ENCODE assay signal across 1 cellular context in the genomic region with DNA sequence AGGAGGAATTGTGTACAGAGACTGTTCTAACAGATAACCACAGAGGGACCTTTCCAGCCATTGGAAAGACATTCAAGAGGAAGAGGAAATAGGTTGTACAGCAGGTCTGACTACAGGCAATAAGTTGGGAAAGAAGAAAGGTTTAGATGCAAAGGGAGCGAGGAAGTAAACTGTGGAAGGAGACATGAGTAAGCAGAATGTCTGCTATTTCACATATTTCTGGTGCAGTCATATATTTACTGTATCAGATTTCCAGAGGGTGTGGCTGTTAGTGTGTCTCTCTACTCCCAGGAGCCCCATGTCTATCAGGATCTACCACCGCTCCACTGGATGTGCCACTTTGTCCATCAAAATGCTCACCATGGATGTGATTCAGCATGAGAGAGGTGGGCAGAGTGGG.
TF ChIP-seq lines count a peak whose summit lies in the region.

No MANE protein-coding gene starts in this region.

TF ChIP-seq in K562, 482 proteins besides CTCF, POLR2A, EP300 and RAD21 (continued from another document):
- TF ChIP-seq NFE2 (IDR thresholded peaks at IDR 0.05; ENCODE audit: low read depth) (peak; percentile 71), XRCC4 (IDR thresholded peaks at IDR 0.05; ENCODE audit: extremely low read depth, insufficient read depth, insufficient read length) (no peak), MAFG (tag; conservative IDR thresholded peaks at IDR 0.05) (peak; percentile 69), ZNF316 (IDR thresholded peaks at IDR 0.05) (peak; percentile 80), ZEB2 (IDR thresholded peaks at IDR 0.05) (no peak)
TF ChIP-seq in K562: peak in this region for 7.
